ENCODE assay signal across 14 cellular contexts in genomic region chr1:167453156-167453555, GRCh38.
DNase-seq lines count a peak whose midpoint lies in the region; ATAC-seq lines count a peak whose summit lies in the region.
"Had no signal": no experiment of that assay in that cellular context is flagged by ENCODE, and none has a peak within 500 bp of the region (broad histone marks: within the 10 kb centered on the region; RNA-seq: fewer than 3 reads in every experiment).

No MANE protein-coding gene starts in this region.

- peak overlapping the region; percentile 36 to 94 (median 78) for H3K27ac Mint-ChIP-seq in CD8-positive, alpha-beta memory T cell
- H3K27ac Mint-ChIP-seq in activated T-helper 1 cell treated with anti-CD3 and anti-CD28 coated beads, Interleukin-12 subunit alpha, Interleukin-12 subunit beta, Interleukin-2, Interleukin-4 antibody, amounts not matched to agents 30 ng/mL and 10 ng/mL and 1 ng/mL, durations not matched to agents 14 hours and 24 hours and 36 hours: peak overlapping the region; percentile 54
- H3K27ac Mint-ChIP-seq in naive thymus-derived CD4-positive, alpha-beta T cell: peak overlapping the region; percentile 58 to 98 (median 96)

- no peaks in the 10 kb centered on the region for H3K27me3 ChIP-seq in CD8-positive, alpha-beta memory T cell (ENCODE audit: insufficient read depth, low read length, poor library complexity, severe bottlenecking)
- H3K27me3 ChIP-seq in naive thymus-derived CD4-positive, alpha-beta T cell (ENCODE audit: control insufficient read depth in 2 of 2, insufficient read depth in 2 of 2, low read length in 2 of 2): no peaks in the 10 kb centered on the region
- H3K27me3 ChIP-seq: breast epithelium, esophagus muscularis mucosa had no signal

- DNase-seq in NCI-H748 (lab: John Stamatoyannopoulos, UW; ENCODE audit: unreplicated experiment) (peak; percentile 14), NCI-H748 treated with DMSO at 0.1 percent for 48 hours (lab: John Stamatoyannopoulos, UW) (no peak), NCI-H446 treated with DMSO at 0.1 percent for 48 hours (lab: John Stamatoyannopoulos, UW) (no peak), GM03348 (ENCODE audit: low spot score) (no peak)
- DNase-seq in CD8-positive, alpha-beta memory T cell: no peak
- DNase-seq in activated T-helper 1 cell treated with anti-CD3 and anti-CD28 coated beads, Interleukin-12 subunit alpha, Interleukin-12 subunit beta, Interleukin-2, Interleukin-4 antibody, amounts not matched to agents 30 ng/mL and 10 ng/mL and 1 ng/mL, durations not matched to agents 14 hours and 24 hours and 36 hours (ENCODE audit: low spot score): no peak
- DNase-seq in naive thymus-derived CD4-positive, alpha-beta T cell: peak in 2 of 9 donors; percentile 33 to 46
- DNase-seq: IMR-90, mammary epithelial cell, NCI-H226, retina had no signal

- POLR2A ChIA-PET in CD8-positive, alpha-beta memory T cell (lab: Charles Lee): interaction anchor here (0.8 to 1.2 kb wide), 2 partner anchors 28 to 61 kb away, joined by 3 read pairs; no protein-coding TSS in a partner anchor
- POLR2A ChIA-PET in naive thymus-derived CD4-positive, alpha-beta T cell (lab: Charles Lee): interaction anchor here (0.8 to 13.5 kb wide), 11 partner anchors 11 to 233 kb away, joined by 3 to 273 read pairs (median 30); partner anchors contain the start of genes CD247 and POU2F1

- H3K4me1 Mint-ChIP-seq in CD8-positive, alpha-beta memory T cell: peaks cover 64 to 85% (median 75%) of the 10 kb centered on the region in 3 donors
- peaks cover 67% of the 10 kb centered on the region for H3K4me1 Mint-ChIP-seq in activated T-helper 1 cell treated with anti-CD3 and anti-CD28 coated beads, Interleukin-12 subunit alpha, Interleukin-12 subunit beta, Interleukin-2, Interleukin-4 antibody, amounts not matched to agents 30 ng/mL and 10 ng/mL and 1 ng/mL, durations not matched to agents 14 hours and 24 hours and 36 hours (ENCODE audit: low read depth)
- peaks cover 44 to 83% (median 71%) of the 10 kb centered on the region in 7 donors for H3K4me1 Mint-ChIP-seq in naive thymus-derived CD4-positive, alpha-beta T cell

- no peak overlapping the region for H3K27ac ChIP-seq in CD8-positive, alpha-beta memory T cell (ENCODE audit: low read depth, low read length)
- H3K27ac ChIP-seq in naive thymus-derived CD4-positive, alpha-beta T cell (ENCODE audit: low read depth, low read length): peak overlapping the region; percentile 100
- H3K27ac ChIP-seq: breast epithelium, esophagus muscularis mucosa had no signal

- peaks cover 79% of the 10 kb centered on the region for H3K4me1 ChIP-seq in CD8-positive, alpha-beta memory T cell (ENCODE audit: insufficient read depth, low read length)
- peaks cover 52 to 70% of the 10 kb centered on the region in 2 donors for H3K4me1 ChIP-seq in naive thymus-derived CD4-positive, alpha-beta T cell (ENCODE audit: control insufficient read depth in 2 of 2, insufficient read depth in 2 of 2, low read length in 2 of 2)

- H3K9me3 Mint-ChIP-seq in CD8-positive, alpha-beta memory T cell: no peaks in the 10 kb centered on the region
- H3K9me3 Mint-ChIP-seq in activated T-helper 1 cell treated with anti-CD3 and anti-CD28 coated beads, Interleukin-12 subunit alpha, Interleukin-12 subunit beta, Interleukin-2, Interleukin-4 antibody, amounts not matched to agents 30 ng/mL and 10 ng/mL and 1 ng/mL, durations not matched to agents 14 hours and 24 hours and 36 hours: no peaks in the 10 kb centered on the region
- H3K9me3 Mint-ChIP-seq in naive thymus-derived CD4-positive, alpha-beta T cell: peaks cover 0 to 3% (median 0%) of the 10 kb centered on the region in 11 donors

- H3K4me3 ChIP-seq in CD8-positive, alpha-beta memory T cell (ENCODE audit: low read length): no peak overlapping the region
- H3K4me3 ChIP-seq in naive thymus-derived CD4-positive, alpha-beta T cell (ENCODE audit: low read length): peak overlapping the region; percentile 12
- H3K4me3 ChIP-seq: breast epithelium, esophagus muscularis mucosa had no signal

- peak overlapping the region; percentile 26 to 78 (median 55) for H3K4me3 Mint-ChIP-seq in CD8-positive, alpha-beta memory T cell
- H3K4me3 Mint-ChIP-seq in activated T-helper 1 cell treated with anti-CD3 and anti-CD28 coated beads, Interleukin-12 subunit alpha, Interleukin-12 subunit beta, Interleukin-2, Interleukin-4 antibody, amounts not matched to agents 30 ng/mL and 10 ng/mL and 1 ng/mL, durations not matched to agents 14 hours and 24 hours and 36 hours: peak overlapping the region; percentile 59
- peak overlapping the region; percentile 42 to 91 (median 81) for H3K4me3 Mint-ChIP-seq in naive thymus-derived CD4-positive, alpha-beta T cell

- peaks cover 0 to 25% (median 0%) of the 10 kb centered on the region in 3 donors for H3K36me3 Mint-ChIP-seq in CD8-positive, alpha-beta memory T cell
- H3K36me3 Mint-ChIP-seq in activated T-helper 1 cell treated with anti-CD3 and anti-CD28 coated beads, Interleukin-12 subunit alpha, Interleukin-12 subunit beta, Interleukin-2, Interleukin-4 antibody, amounts not matched to agents 30 ng/mL and 10 ng/mL and 1 ng/mL, durations not matched to agents 14 hours and 24 hours and 36 hours (ENCODE audit: low read depth): peaks cover 32% of the 10 kb centered on the region
- H3K36me3 Mint-ChIP-seq in naive thymus-derived CD4-positive, alpha-beta T cell: peaks cover 3 to 19% (median 4%) of the 10 kb centered on the region in 5 donors

- no peaks in the 10 kb centered on the region for H3K9me3 ChIP-seq in CD8-positive, alpha-beta memory T cell (ENCODE audit: low read length)
- no peaks in the 10 kb centered on the region for H3K9me3 ChIP-seq in naive thymus-derived CD4-positive, alpha-beta T cell (ENCODE audit: control insufficient read depth in 2 of 3, low read length in 3 of 3)
- H3K9me3 ChIP-seq: breast epithelium, esophagus muscularis mucosa had no signal

- no peaks in the 10 kb centered on the region for H3K27me3 Mint-ChIP-seq in CD8-positive, alpha-beta memory T cell
- H3K27me3 Mint-ChIP-seq in activated T-helper 1 cell treated with anti-CD3 and anti-CD28 coated beads, Interleukin-12 subunit alpha, Interleukin-12 subunit beta, Interleukin-2, Interleukin-4 antibody, amounts not matched to agents 30 ng/mL and 10 ng/mL and 1 ng/mL, durations not matched to agents 14 hours and 24 hours and 36 hours (ENCODE audit: insufficient read depth): no peaks in the 10 kb centered on the region
- H3K27me3 Mint-ChIP-seq in naive thymus-derived CD4-positive, alpha-beta T cell: no peaks in the 10 kb centered on the region

- peaks cover 3% of the 10 kb centered on the region for H3K36me3 ChIP-seq in CD8-positive, alpha-beta memory T cell (ENCODE audit: insufficient read depth, low read length)
- H3K36me3 ChIP-seq in naive thymus-derived CD4-positive, alpha-beta T cell (ENCODE audit: control insufficient read depth in 2 of 3, insufficient read depth in 3 of 3, low read length in 3 of 3): peaks cover 0 to 13% (median 0%) of the 10 kb centered on the region in 3 experiments
- H3K36me3 ChIP-seq: breast epithelium, esophagus muscularis mucosa had no signal

- ATAC-seq in naive thymus-derived CD4-positive, alpha-beta T cell: no peak
- ATAC-seq in HG02884 (IDR thresholded peaks at IDR 0.05; ENCODE audit: unreplicated experiment): no peak

- CTCF ChIA-PET in CD8-positive, alpha-beta memory T cell (lab: Charles Lee): interaction anchor here (1.4 to 4.7 kb wide), 3 partner anchors 12 to 64 kb away, joined by 4 to 42 read pairs (median 20); partner anchors contain the start of gene CD247
- CTCF ChIA-PET in naive thymus-derived CD4-positive, alpha-beta T cell (lab: Charles Lee): interaction anchor here (0.7 to 1.9 kb wide), 7 partner anchors 9 to 335 kb away, joined by 3 to 5 read pairs (median 3); partner anchors contain the start of gene CD247

- intact Hi-C loops in activated T-helper 1 cell treated with anti-CD3 and anti-CD28 coated beads, Interleukin-12 subunit alpha, Interleukin-12 subunit beta, Interleukin-2, Interleukin-4 antibody, amounts not matched to agents 30 ng/mL and 10 ng/mL and 1 ng/mL, durations not matched to agents 14 hours and 24 hours and 36 hours (cut with micrococcal nuclease): no loop called here
- intact Hi-C loops in naive thymus-derived CD4-positive, alpha-beta T cell (cut with micrococcal nuclease): loop anchor here in 1 of 2 donors (10.0 kb wide), 1 partner anchor 262 kb away; no protein-coding TSS in a partner anchor
